ENCODE assay signal across 24 cellular contexts in genomic region chr15:66302489-66302888, GRCh38. TPM values are rescaled to one million over a fixed set of nuclear protein-coding genes. Genes with fewer than 3 reads are reported as not detected.
"Had no signal": no experiment of that assay in that cellular context is flagged by ENCODE, and none has a peak within 500 bp of the region (broad histone marks: within the 10 kb centered on the region; RNA-seq: fewer than 3 reads in every experiment).

No MANE protein-coding gene starts in this region.

- H3K4me3 Mint-ChIP-seq: activated B cell treated with CpG ODN at 0.5 μM for 24 hours; activated CD4-positive, alpha-beta memory T cell treated with anti-CD3 and anti-CD28 coated beads, Interleukin-2, amount 10 ng/mL, durations not matched to agents 7 days and 5 days; activated CD4-positive, alpha-beta T cell treated with anti-CD3 and anti-CD28 coated beads, Interleukin-2, amount 10 ng/mL, durations not matched to agents 7 days and 5 days; T-helper 1 cell treated with Interleukin-12 subunit alpha and Interleukin-12 subunit beta and Interleukin-4 antibody, amounts not matched to agents 30 μg/mL and 1 μg/mL, for 36 hours had no signal

- H3K4me1 ChIP-seq: ascending aorta, body of pancreas had no signal

- H3K4me3 ChIP-seq: ascending aorta, body of pancreas had no signal

- H3K9me3 ChIP-seq: ascending aorta, body of pancreas had no signal

- H3K4me1 Mint-ChIP-seq: activated B cell treated with CpG ODN at 0.5 μM for 24 hours had no signal

- H3K27ac ChIP-seq: ascending aorta, body of pancreas had no signal

- H3K27me3 Mint-ChIP-seq: activated B cell treated with CpG ODN at 0.5 μM for 24 hours; activated CD4-positive, alpha-beta memory T cell treated with anti-CD3 and anti-CD28 coated beads, Interleukin-2, amount 10 ng/mL, durations not matched to agents 7 days and 5 days; activated CD4-positive, alpha-beta T cell treated with anti-CD3 and anti-CD28 coated beads, Interleukin-2, amount 10 ng/mL, durations not matched to agents 7 days and 5 days had no signal

- H3K27me3 ChIP-seq: ascending aorta, body of pancreas had no signal

- DNase-seq: activated B cell treated with CpG ODN at 0.5 μM for 24 hours; activated CD4-positive, alpha-beta memory T cell treated with anti-CD3 and anti-CD28 coated beads, Interleukin-2, amount 10 ng/mL, durations not matched to agents 7 days and 5 days; activated CD4-positive, alpha-beta T cell treated with anti-CD3 and anti-CD28 coated beads for 1 hour; activated CD4-positive, alpha-beta T cell treated with anti-CD3 and anti-CD28 coated beads, Interleukin-2, amount 10 ng/mL, durations not matched to agents 7 days and 5 days; activated naive CD4-positive, alpha-beta T cell treated with anti-CD3 and anti-CD28 coated beads, Interleukin-2, amount 50 U/mL, for 16 hours; activated T-cell treated with anti-CD3 and anti-CD28 coated beads, Interleukin-2, amount 50 U/mL, for 48 hours; amniotic stem cell; body of pancreas; central memory CD4-positive, alpha-beta T cell; Kasumi-1; KBM-7; NCI-H1105 treated with DMSO at 0.1 percent for 48 hours; NCI-H146; NCI-H187 treated with DMSO at 0.1 percent for 48 hours; NCI-H226; NCI-H510A; NCI-H526 treated with DMSO at 0.1 percent for 48 hours; NCI-H82; RPMI8226; T-helper 9 cell had no signal

- FAIRE-seq: bronchial epithelial cell had no signal

- H3K9me3 Mint-ChIP-seq: activated B cell treated with CpG ODN at 0.5 μM for 24 hours; activated CD4-positive, alpha-beta memory T cell treated with anti-CD3 and anti-CD28 coated beads, Interleukin-2, amount 10 ng/mL, durations not matched to agents 7 days and 5 days; activated CD4-positive, alpha-beta T cell treated with anti-CD3 and anti-CD28 coated beads, Interleukin-2, amount 10 ng/mL, durations not matched to agents 7 days and 5 days; T-helper 1 cell treated with Interleukin-12 subunit alpha and Interleukin-12 subunit beta and Interleukin-4 antibody, amounts not matched to agents 30 μg/mL and 1 μg/mL, for 36 hours had no signal

- ATAC-seq: body of pancreas, Right ventricle myocardium inferior had no signal

- H3K27ac Mint-ChIP-seq: activated B cell treated with CpG ODN at 0.5 μM for 24 hours; activated CD4-positive, alpha-beta memory T cell treated with anti-CD3 and anti-CD28 coated beads, Interleukin-2, amount 10 ng/mL, durations not matched to agents 7 days and 5 days; activated CD4-positive, alpha-beta T cell treated with anti-CD3 and anti-CD28 coated beads, Interleukin-2, amount 10 ng/mL, durations not matched to agents 7 days and 5 days; T-helper 1 cell treated with Interleukin-12 subunit alpha and Interleukin-12 subunit beta and Interleukin-4 antibody, amounts not matched to agents 30 μg/mL and 1 μg/mL, for 36 hours had no signal

RNA-seq across cellular contexts. Expression of gene MEGF11, which starts 48.9 kb away (rescaled TPM):
- total RNA-seq: activated B cell treated with CpG ODN at 0.5 μM for 24 hours; activated CD4-positive, alpha-beta memory T cell treated with anti-CD3 and anti-CD28 coated beads, Interleukin-2, amount 10 ng/mL, durations not matched to agents 7 days and 5 days; activated CD4-positive, alpha-beta T cell treated with anti-CD3 and anti-CD28 coated beads, Interleukin-2, amount 10 ng/mL, durations not matched to agents 7 days and 5 days; ascending aorta; body of pancreas; bronchial epithelial cell; Right ventricle myocardium inferior had no signal
